Comparison of ENCODE assay signal across 16 cellular contexts in genomic region chr5:9895305-9895650, GRCh38.
DNase-seq lines count a peak whose midpoint lies in the region; FAIRE-seq and TF ChIP-seq lines count a peak whose summit lies in the region.
"Had no signal": no experiment of that assay in that cellular context is flagged by ENCODE, and none has a peak within 500 bp of the region (broad histone marks: within the 10 kb centered on the region; RNA-seq: fewer than 3 reads in every experiment).

No MANE protein-coding gene starts in this region.

- H2BK120ac ChIP-seq in H9 (ENCODE audit: low read depth, low read length, poor library complexity, severe bottlenecking): no peak overlapping the region

- no peak overlapping the region for H3K4ac ChIP-seq in H9 (ENCODE audit: low read depth, low read length)

- no peaks in the 10 kb centered on the region for H3K79me2 ChIP-seq in H9 (ENCODE audit: insufficient read depth, low read length)

- no peak overlapping the region for H3K4me3 Mint-ChIP-seq in H9
- no peak overlapping the region for H3K4me3 Mint-ChIP-seq in MCF 10A (ENCODE audit: unreplicated experiment)
- H3K4me3 Mint-ChIP-seq: CD14-positive monocyte had no signal

- H3K23me2 ChIP-seq in H9 (ENCODE audit: insufficient read length, low read depth, low read length, poor library complexity, severe bottlenecking): no peaks in the 10 kb centered on the region

- no peak for TF ChIP-seq CTCF in H9 (conservative IDR thresholded peaks at IDR 0.05)
- no peak for TF ChIP-seq CTCF in WERI-Rb-1 (IDR thresholded peaks at IDR 0.05; ENCODE audit: low read depth, low read length)
- no peak for TF ChIP-seq CTCF in MCF 10A (IDR thresholded peaks at IDR 0.05; ENCODE audit: unreplicated experiment)
- no peak for TF ChIP-seq CTCF in breast epithelium (IDR thresholded peaks at IDR 0.05)

- H2BK20ac ChIP-seq in H9 (ENCODE audit: low read depth, low read length, poor library complexity, severe bottlenecking): no peak overlapping the region

- H4K91ac ChIP-seq in H9 (ENCODE audit: insufficient read length, low read depth, low read length): no peak overlapping the region

- no peak overlapping the region for H3K9ac ChIP-seq in H9 (ENCODE audit: extremely low read depth, insufficient read length, low read length)

- H3K14ac ChIP-seq in H9 (ENCODE audit: insufficient read depth, low read length): no peak overlapping the region

- POLR2A ChIA-PET in MCF 10A (lab: Yijun Ruan, JAX): no interaction called here

- H3K27me3 Mint-ChIP-seq in H9 (ENCODE audit: low read depth) (peaks cover 2% of the 10 kb centered on the region), MCF 10A (ENCODE audit: insufficient read depth, unreplicated experiment) (no peaks in the 10 kb centered on the region)

- H2AK5ac ChIP-seq in H9 (ENCODE audit: insufficient read length, low read length): no peak overlapping the region

- no peak for TF ChIP-seq POLR2A in breast epithelium (IDR thresholded peaks at IDR 0.05)

- no peak overlapping the region for H3K23ac ChIP-seq in H9 (ENCODE audit: insufficient read length, low read depth, low read length)

- no peaks in the 10 kb centered on the region for H3K79me1 ChIP-seq in H9 (ENCODE audit: insufficient read depth, low read depth, low read length, poor library complexity, severe bottlenecking)

- intact Hi-C loops in MCF 10A (cut with micrococcal nuclease): loop anchor here (10.0 kb wide), 1 partner anchor 60 kb away; no protein-coding TSS in a partner anchor
- intact Hi-C loops in breast epithelium (cut with DNase I; ENCODE audit: low total_unique reads): loop anchor here (10.0 kb wide), 1 partner anchor 270 kb away; no protein-coding TSS in a partner anchor

- no peak overlapping the region; a peak in 2 of 7 replicates for H3K27ac Mint-ChIP-seq in H9
- no peak overlapping the region for H3K27ac Mint-ChIP-seq in MCF 10A (ENCODE audit: low read depth, unreplicated experiment)
- H3K27ac Mint-ChIP-seq: CD14-positive monocyte had no signal

- H4K5ac ChIP-seq in H9 (ENCODE audit: insufficient read length, low read depth, low read length): no peak overlapping the region

- H3K56ac ChIP-seq in H9 (ENCODE audit: insufficient read length, low read depth, low read length): no peak overlapping the region

- H3K4me1 ChIP-seq in H9 (ENCODE audit: insufficient read depth, low read length): peaks cover 5% of the 10 kb centered on the region; the same call in 1 of the 2 replicates
- H3K4me1 ChIP-seq in breast epithelium: no peaks in the 10 kb centered on the region

- no peak overlapping the region for H2BK5ac ChIP-seq in H9 (ENCODE audit: insufficient read length, low read length)

- H3K36me3 Mint-ChIP-seq in H9 (ENCODE audit: insufficient read depth in 1 of 3, low read depth in 3 of 3): peaks cover 0 to 5% (median 1%) of the 10 kb centered on the region in 3 experiments; a peak in 1 of 7 replicates
- no peaks in the 10 kb centered on the region for H3K36me3 Mint-ChIP-seq in MCF 10A (ENCODE audit: insufficient read depth, unreplicated experiment)
- H3K36me3 Mint-ChIP-seq: CD14-positive monocyte had no signal

- no peak for FAIRE-seq in HTR-8/SVneo (lab: Jason Lieb, UNC)
- FAIRE-seq: RCC 7860 had no signal

- H3K4me2 ChIP-seq in H9 (ENCODE audit: insufficient read depth, insufficient read length, low read length): no peak overlapping the region

- no peak overlapping the region for H3K18ac ChIP-seq in H9 (ENCODE audit: insufficient read length, low read depth, low read length)

- DNase-seq in H9: peak; percentile 41
- peak; percentile 51 for DNase-seq in WERI-Rb-1
- DNase-seq in iPS-NIHi7 (ENCODE audit: extremely low spot score): peak; percentile 54
- peak; percentile 56 for DNase-seq in retina
- DNase-seq in MCF 10A (ENCODE audit: unreplicated experiment): no peak
- DNase-seq in UCSD-AML1 (lab: John Stamatoyannopoulos, UW; ENCODE audit: unreplicated experiment): no peak
- DNase-seq in HTR-8/SVneo (ENCODE audit: insufficient read length, low spot score): no peak
- DNase-seq in breast epithelium (ENCODE audit: low spot score in 2 of 2): no peak
- DNase-seq: AML-193, COR-L47, DMS79, NCI-H1417 treated with DMSO at 0.1 percent for 48 hours, NCI-H1930, SHP77 had no signal

- no peaks in the 10 kb centered on the region for H4K20me1 ChIP-seq in H9 (ENCODE audit: control insufficient read depth, insufficient read depth, insufficient read length)

- no peak overlapping the region for H4K8ac ChIP-seq in H9 (replicated peaks; ENCODE audit: insufficient read length, low read depth, low read length)

- H3K9me3 ChIP-seq in H9 (ENCODE audit: control insufficient read depth, low read depth, low read length) (no peaks in the 10 kb centered on the region), WERI-Rb-1 (ENCODE audit: severe bottlenecking) (peaks cover 5% of the 10 kb centered on the region), breast epithelium (peaks cover 0 to 8% of the 10 kb centered on the region in 2 donors)

- H2BK12ac ChIP-seq in H9 (ENCODE audit: insufficient read length, low read depth, low read length): no peak overlapping the region

- H3K9me3 Mint-ChIP-seq in H9: peaks cover 0 to 4% of the 10 kb centered on the region in 2 experiments; a peak in 3 of 5 replicates
- H3K9me3 Mint-ChIP-seq in MCF 10A (ENCODE audit: unreplicated experiment): no peaks in the 10 kb centered on the region

- H2BK15ac ChIP-seq in H9 (ENCODE audit: low read depth, low read length): no peak overlapping the region

- H3T11ph ChIP-seq in H9 (ENCODE audit: low read length): no peak overlapping the region

- no TSS peak for BruUV-seq in MCF 10A (replicated peaks; lab: Mats Ljungman, UMichigan)

- CTCF ChIA-PET in MCF 10A (lab: Yijun Ruan, JAX): interaction anchor here (1.0 to 1.5 kb wide), 2 partner anchors 136 to 217 kb away, joined by 3 read pairs; no protein-coding TSS in a partner anchor

- H3K4me3 ChIP-seq in WERI-Rb-1 (ENCODE audit: low read depth, low read length) (no peak overlapping the region), breast epithelium (no peak overlapping the region)

- no CpG with 5 or more reads among the region's 5 CpGs for WGBS in H9 (ENCODE audit: extremely low coverage, insufficient read length, low lambda C conversion rate)

- H3K27ac ChIP-seq in H9 (ENCODE audit: insufficient read length, low read depth, low read length) (no peak overlapping the region), WERI-Rb-1 (peak overlapping the region; percentile 22; the same call in 1 of the 2 replicates), breast epithelium (no peak overlapping the region)

- H3K36me3 ChIP-seq in WERI-Rb-1 (no peaks in the 10 kb centered on the region; the same call in 1 of the 2 replicates), breast epithelium (no peaks in the 10 kb centered on the region)

- no peaks in the 10 kb centered on the region for H3K27me3 ChIP-seq in H9 (ENCODE audit: insufficient read depth, low read length)
- H3K27me3 ChIP-seq in WERI-Rb-1 (ENCODE audit: insufficient read depth, low read depth, severe bottlenecking): no peaks in the 10 kb centered on the region
- H3K27me3 ChIP-seq in breast epithelium: no peaks in the 10 kb centered on the region

- H2AFZ ChIP-seq in H9 (ENCODE audit: low read length): no peak overlapping the region

- H3K4me1 Mint-ChIP-seq in H9: peaks cover 15 to 16% of the 10 kb centered on the region in 2 experiments
- no peaks in the 10 kb centered on the region for H3K4me1 Mint-ChIP-seq in MCF 10A (ENCODE audit: insufficient read depth, unreplicated experiment)
- H3K4me1 Mint-ChIP-seq: CD14-positive monocyte had no signal

Comparison
In these comparisons a context has a peak if more than half of its experiments do, and no peak if none do; other contexts are left out.
1. DNase-seq: peak in H9 (single experiment), WERI-Rb-1 (single experiment), iPS-NIHi7 (single experiment) and retina (single experiment); none in MCF 10A (single experiment), UCSD-AML1 (single experiment), HTR-8/SVneo (single experiment) and breast epithelium (0 of 2).